In the genomic region with DNA sequence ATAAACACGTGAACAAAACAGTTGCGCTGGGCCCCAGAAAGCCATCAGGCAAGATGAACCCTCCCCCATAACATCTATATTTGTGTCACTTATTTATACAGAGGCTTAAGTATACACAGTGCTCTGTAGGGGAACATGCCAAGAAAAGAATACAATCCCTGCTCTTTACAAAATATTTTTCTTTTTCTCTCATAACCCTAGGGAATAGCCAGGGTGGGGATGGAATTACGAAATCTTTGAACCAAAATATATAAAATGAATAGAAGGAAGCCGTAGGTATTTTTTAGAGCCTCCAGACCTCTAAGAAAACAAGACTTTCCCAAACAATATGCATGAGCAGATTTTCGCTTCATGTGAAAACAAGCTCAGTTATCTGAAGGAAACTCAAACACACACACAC, we compare ENCODE assay signal across 31 cellular contexts. TPM values are rescaled to one million over a fixed set of nuclear protein-coding genes. Genes with fewer than 3 reads are reported as not detected.
DNase-seq lines count a peak whose midpoint lies in the region; ATAC-seq and TF ChIP-seq lines count a peak whose summit lies in the region.
"Had no signal": no experiment of that assay in that cellular context is flagged by ENCODE, and none has a peak within 500 bp of the region (broad histone marks: within the 10 kb centered on the region; RNA-seq: fewer than 3 reads in every experiment).

No MANE protein-coding gene starts in this region.

- H3K4me1 Mint-ChIP-seq in naive thymus-derived CD8-positive, alpha-beta T cell = no peaks in the 10 kb centered on the region
- H3K4me1 Mint-ChIP-seq: activated CD4-positive, alpha-beta T cell treated with anti-CD3 and anti-CD28 coated beads, Interleukin-2, amount 10 ng/mL, durations not matched to agents 7 days and 5 days; activated naive CD8-positive, alpha-beta T cell treated with anti-CD3 and anti-CD28 coated beads for 36 hours; CD14-positive monocyte; natural killer cell had no signal

- H3K27ac Mint-ChIP-seq in naive thymus-derived CD8-positive, alpha-beta T cell = no peak overlapping the region
- H3K27ac Mint-ChIP-seq: activated CD4-positive, alpha-beta T cell treated with anti-CD3 and anti-CD28 coated beads, Interleukin-2, amount 10 ng/mL, durations not matched to agents 7 days and 5 days; activated naive CD8-positive, alpha-beta T cell treated with anti-CD3 and anti-CD28 coated beads for 36 hours; natural killer cell; stimulated activated naive CD8-positive, alpha-beta T cell treated with anti-CD3 and anti-CD28 coated beads, Interleukin-15, amount 100 ng/mL, for 72 hours had no signal

- no peaks in the 10 kb centered on the region for H3K9me3 ChIP-seq in breast epithelium
- no peaks in the 10 kb centered on the region for H3K9me3 ChIP-seq in osteoblast (ENCODE audit: low read depth, low read length)
- H3K9me3 ChIP-seq: Caco-2, HAP-1, SJSA1, spleen, tibial nerve had no signal

- peaks cover 0 to 8% (median 0%) of the 10 kb centered on the region in 5 donors for H3K27me3 Mint-ChIP-seq in naive thymus-derived CD8-positive, alpha-beta T cell
- H3K27me3 Mint-ChIP-seq: activated naive CD8-positive, alpha-beta T cell treated with anti-CD3 and anti-CD28 coated beads for 36 hours; stimulated activated naive CD8-positive, alpha-beta T cell treated with anti-CD3 and anti-CD28 coated beads, Interleukin-15, amount 100 ng/mL, for 72 hours had no signal

- H3K4me1 ChIP-seq in breast epithelium (no peaks in the 10 kb centered on the region), osteoblast (ENCODE audit: insufficient read depth, low read length) (peaks cover 6% of the 10 kb centered on the region)
- H3K4me1 ChIP-seq: SJSA1, spleen had no signal

- H3K4me3 ChIP-seq in breast epithelium (no peak overlapping the region), fibroblast of pulmonary artery (replicated peaks; ENCODE audit: low read depth, low read length) (no peak overlapping the region), osteoblast (ENCODE audit: insufficient read depth, low read length) (no peak overlapping the region)
- H3K4me3 ChIP-seq: HAP-1, hepatocyte, lung, SJSA1, spleen, tibial nerve had no signal

- H3K79me2 ChIP-seq in osteoblast (ENCODE audit: insufficient read depth, low read length) = no peaks in the 10 kb centered on the region
- H3K79me2 ChIP-seq: hepatocyte had no signal

- no peaks in the 10 kb centered on the region for H3K27me3 ChIP-seq in breast epithelium
- peaks cover 17% of the 10 kb centered on the region for H3K27me3 ChIP-seq in osteoblast (ENCODE audit: insufficient read depth, low read length)
- H3K27me3 ChIP-seq: hepatocyte, spleen, tibial nerve had no signal

- in situ Hi-C loops in Caki2 (cut with HindIII; ENCODE audit: low pct_unique_long_range_greater_than_20kb, low sequenced_read_pairs) = no loop called here

- POLR2A ChIA-PET in naive thymus-derived CD8-positive, alpha-beta T cell (lab: Charles Lee) = no interaction called here

- H4K20me1 ChIP-seq in osteoblast (ENCODE audit: insufficient read depth, low read length) = no peaks in the 10 kb centered on the region

- intact Hi-C loops in breast epithelium (cut with DNase I; ENCODE audit: low total_unique reads) = no loop called here

- H3K36me3 Mint-ChIP-seq in naive thymus-derived CD8-positive, alpha-beta T cell = no peaks in the 10 kb centered on the region
- H3K36me3 Mint-ChIP-seq: activated naive CD8-positive, alpha-beta T cell treated with anti-CD3 and anti-CD28 coated beads for 36 hours; CD14-positive monocyte; natural killer cell had no signal

- H3K4me3 Mint-ChIP-seq in naive thymus-derived CD8-positive, alpha-beta T cell = no peak overlapping the region
- H3K4me3 Mint-ChIP-seq: activated CD4-positive, alpha-beta T cell treated with anti-CD3 and anti-CD28 coated beads, Interleukin-2, amount 10 ng/mL, durations not matched to agents 7 days and 5 days; activated naive CD8-positive, alpha-beta T cell treated with anti-CD3 and anti-CD28 coated beads for 36 hours; CD14-positive monocyte; natural killer cell; stimulated activated naive CD8-positive, alpha-beta T cell treated with anti-CD3 and anti-CD28 coated beads, Interleukin-15, amount 100 ng/mL, for 72 hours had no signal

- ATAC-seq in naive thymus-derived CD8-positive, alpha-beta T cell = no peak
- no peak for ATAC-seq in HG03342 (IDR thresholded peaks at IDR 0.05; ENCODE audit: unreplicated experiment)
- ATAC-seq: HepG2; stimulated activated naive CD8-positive, alpha-beta T cell treated with anti-CD3 and anti-CD28 coated beads, Interleukin-15, amount 100 ng/mL, for 72 hours had no signal

- DNase-seq in Caki2 (ENCODE audit: low read depth) = peak; percentile 83
- DNase-seq in breast epithelium (ENCODE audit: low spot score in 2 of 2) = no peak
- peak; percentile 70 for DNase-seq in fibroblast of pulmonary artery (ENCODE audit: low read depth)
- peak; percentile 82 for DNase-seq in osteoblast (ENCODE audit: insufficient read length, low spot score, missing footprints)
- no peak for DNase-seq in GM20000 (ENCODE audit: low spot score)
- no peak for DNase-seq in naive thymus-derived CD8-positive, alpha-beta T cell
- no peak for DNase-seq in OCI-M2 (lab: John Stamatoyannopoulos, UW; ENCODE audit: unreplicated experiment)
- DNase-seq: activated CD4-positive, alpha-beta T cell treated with anti-CD3 and anti-CD28 coated beads, Interleukin-2, amount 10 ng/mL, durations not matched to agents 7 days and 5 days; activated effector memory CD4-positive, alpha-beta T cell treated with anti-CD3 and anti-CD28 coated beads, Interleukin-2, amount 50 U/mL, for 16 hours; activated naive CD8-positive, alpha-beta T cell treated with anti-CD3 and anti-CD28 coated beads for 36 hours; activated T-cell treated with anti-CD3 and anti-CD28 coated beads, Interleukin-2, amount 50 U/mL, for 1 hour; Caco-2; DMS79; Kasumi-1; kidney glomerular epithelial cell; natural killer cell; NCI-H1694; NCI-H2171; spleen; stimulated activated CD4-positive, alpha-beta T cell treated with anti-CD3 and anti-CD28 coated beads, Interleukin-2, amount 100 ng/mL, for 24 hours; stimulated activated CD8-positive, alpha-beta memory T cell treated with anti-CD3 and anti-CD28 coated beads, Interleukin-4, amount 100 ng/mL, for 48 hours; stimulated activated naive CD8-positive, alpha-beta T cell treated with anti-CD3 and anti-CD28 coated beads, Interleukin-15, amount 100 ng/mL, for 72 hours; T1000 had no signal

- TF ChIP-seq CTCF in breast epithelium (IDR thresholded peaks at IDR 0.05) (no peak), fibroblast of pulmonary artery (IDR thresholded peaks at IDR 0.05; ENCODE audit: low read length, missing control alignments) (no peak), osteoblast (IDR thresholded peaks at IDR 0.05; ENCODE audit: extremely low read depth, low read depth, low read length) (no peak), GM20000 (IDR thresholded peaks at IDR 0.05; ENCODE audit: extremely low read depth, missing control alignments) (no peak)

- H3K4me2 ChIP-seq in osteoblast (ENCODE audit: insufficient read depth, low read length) = peak overlapping the region; percentile 11
- H3K4me2 ChIP-seq: hepatocyte had no signal

- H2AFZ ChIP-seq in osteoblast (ENCODE audit: low read length) = no peak overlapping the region
- H2AFZ ChIP-seq: hepatocyte had no signal

- H3K9me3 Mint-ChIP-seq in naive thymus-derived CD8-positive, alpha-beta T cell = no peaks in the 10 kb centered on the region
- H3K9me3 Mint-ChIP-seq: activated CD4-positive, alpha-beta T cell treated with anti-CD3 and anti-CD28 coated beads, Interleukin-2, amount 10 ng/mL, durations not matched to agents 7 days and 5 days; natural killer cell; stimulated activated naive CD8-positive, alpha-beta T cell treated with anti-CD3 and anti-CD28 coated beads, Interleukin-15, amount 100 ng/mL, for 72 hours had no signal

- H3K36me3 ChIP-seq in breast epithelium (no peaks in the 10 kb centered on the region), osteoblast (ENCODE audit: insufficient read depth, low read length) (no peaks in the 10 kb centered on the region)
- H3K36me3 ChIP-seq: HAP-1, SJSA1, spleen, tibial nerve had no signal

- no peak for TF ChIP-seq POLR2A in breast epithelium (IDR thresholded peaks at IDR 0.05)

- H3K27ac ChIP-seq in breast epithelium (peak overlapping the region; percentile 12 to 50), osteoblast (ENCODE audit: low read depth, low read length) (no peak overlapping the region)
- H3K27ac ChIP-seq: hepatocyte, SJSA1, spleen had no signal

RNA-seq across cellular contexts. Expression of a gene that starts 51.9 kb away (rescaled TPM):
- total RNA-seq in Caki2 (2014; rRNA removed; shearing (Covaris generic); ENCODE audit: low replicate concordance) = 65.8 and 121 TPM in 2 replicates
- 100 to 1,000 TPM in 2 of 3 donors, 10 to 100 TPM in 1; 66.4 to 179 (median 159) TPM for total RNA-seq in breast epithelium
- total RNA-seq in osteoblast = 42.1 and 64.4 TPM in 2 replicates
- 10 to 100 TPM; 62.8 to 71.8 TPM for total RNA-seq in naive thymus-derived CD8-positive, alpha-beta T cell
- 10 to 100 TPM; 10.6 to 24.2 (median 14.2) TPM for polyA plus RNA-seq in naive thymus-derived CD8-positive, alpha-beta T cell

Comparison
In these comparisons a context has a peak if more than half of its experiments do, and no peak if none do; other contexts are left out.
1. DNase-seq: peak in Caki2 (single experiment), fibroblast of pulmonary artery (single experiment) and osteoblast (single experiment); none in breast epithelium (0 of 2), GM20000 (single experiment), naive thymus-derived CD8-positive, alpha-beta T cell (0 of 10) and OCI-M2 (single experiment).